8 cellular contexts compared by ENCODE assay signal in genomic region chr11:44094260-44094868, GRCh38. TPM values are rescaled to one million over a fixed set of nuclear protein-coding genes. Genes with fewer than 3 reads are reported as not detected.
DNase-seq lines count a peak whose midpoint lies in the region; ATAC-seq, FAIRE-seq and TF ChIP-seq lines count a peak whose summit lies in the region.
"Had no signal": no experiment of that assay in that cellular context is flagged by ENCODE, and none has a peak within 500 bp of the region (broad histone marks: within the 10 kb centered on the region; RNA-seq: fewer than 3 reads in every experiment).

No MANE protein-coding gene starts in this region.

- no peaks in the 10 kb centered on the region for H3K27me3 Mint-ChIP-seq in naive thymus-derived CD8-positive, alpha-beta T cell
- H3K27me3 Mint-ChIP-seq: stimulated activated naive CD8-positive, alpha-beta T cell treated with anti-CD3 and anti-CD28 coated beads, Interleukin-15, Interleukin-2, amounts not matched to agents 100 ng/mL and 50 ng/mL, for 24 hours had no signal

- peaks cover 0 to under 1% (median 0%) of the 10 kb centered on the region in 3 donors for H3K36me3 Mint-ChIP-seq in naive thymus-derived CD8-positive, alpha-beta T cell

- H3K27ac Mint-ChIP-seq in naive thymus-derived CD8-positive, alpha-beta T cell: peak overlapping the region in 4 of 10 donors; percentile 15 to 73 (median 69)
- H3K27ac Mint-ChIP-seq: stimulated activated naive CD8-positive, alpha-beta T cell treated with anti-CD3 and anti-CD28 coated beads, Interleukin-15, Interleukin-2, amounts not matched to agents 100 ng/mL and 50 ng/mL, for 24 hours had no signal

- POLR2A ChIA-PET in naive thymus-derived CD8-positive, alpha-beta T cell (lab: Charles Lee): interaction anchor here (0.7 to 1.7 kb wide), 4 partner anchors 8 to 483 kb away, joined by 3 to 5 read pairs (median 4); no protein-coding TSS in a partner anchor

- H3K4me3 Mint-ChIP-seq in naive thymus-derived CD8-positive, alpha-beta T cell: peak overlapping the region; percentile 38 to 87 (median 82)

- DNase-seq in GM18507 (ENCODE audit: extremely low spot score, insufficient read length, low read depth): peak; percentile 46
- DNase-seq in Kasumi-1 (lab: John Stamatoyannopoulos, UW): peak; percentile 75 to 76
- DNase-seq in OCI-M2 (lab: John Stamatoyannopoulos, UW; ENCODE audit: unreplicated experiment): peak; percentile 32
- DNase-seq in activated T-cell treated with anti-CD3 and anti-CD28 coated beads for 24 hours (ENCODE audit: low read depth): peak; percentile 76
- DNase-seq in erythroblast (lab: John Stamatoyannopoulos, UW): peak; percentile 85 to 92
- peak; percentile 56 to 83 (median 74) for DNase-seq in naive thymus-derived CD8-positive, alpha-beta T cell
- peak; percentile 23 to 72 (median 66) for DNase-seq in stimulated activated naive CD4-positive, alpha-beta T cell (lab: John Stamatoyannopoulos, UW)

- TF ChIP-seq POLR2A in erythroblast (IDR thresholded peaks at IDR 0.05; ENCODE audit: low read length): no peak

- peak; percentile 88 for FAIRE-seq in GM18507 (lab: Jason Lieb, UNC)

- peaks cover 18 to 34% (median 30%) of the 10 kb centered on the region in 4 donors for H3K4me1 Mint-ChIP-seq in naive thymus-derived CD8-positive, alpha-beta T cell

- no peaks in the 10 kb centered on the region for H3K9me3 Mint-ChIP-seq in naive thymus-derived CD8-positive, alpha-beta T cell
- H3K9me3 Mint-ChIP-seq: stimulated activated naive CD8-positive, alpha-beta T cell treated with anti-CD3 and anti-CD28 coated beads, Interleukin-15, Interleukin-2, amounts not matched to agents 100 ng/mL and 50 ng/mL, for 24 hours had no signal

- ATAC-seq in naive thymus-derived CD8-positive, alpha-beta T cell: peak; percentile 52 to 54

RNA-seq across cellular contexts. Expression of gene EXT2, which starts 1.1 kb away (rescaled TPM):
- total RNA-seq in naive thymus-derived CD8-positive, alpha-beta T cell: 10 to 100 TPM; 27.3 to 27.8 TPM
- polyA plus RNA-seq in naive thymus-derived CD8-positive, alpha-beta T cell: 10 to 100 TPM; 30.6 to 39.5 (median 37.6) TPM

RNA-seq across cellular contexts. Expression of gene ACCS, which starts 28.3 kb away (rescaled TPM):
- total RNA-seq in naive thymus-derived CD8-positive, alpha-beta T cell: 10 to 100 TPM; 25.9 to 27.8 TPM
- polyA plus RNA-seq in naive thymus-derived CD8-positive, alpha-beta T cell: 1 to 10 TPM in 1 of 3 donors, under 1 TPM in 2; 0.79 to 1.2 (median 0.99) TPM

RNA-seq across cellular contexts. Expression of gene ACCSL, which starts 46.6 kb away (rescaled TPM):
- total RNA-seq in naive thymus-derived CD8-positive, alpha-beta T cell: not detected
- not detected for polyA plus RNA-seq in naive thymus-derived CD8-positive, alpha-beta T cell

Comparison
In these comparisons a context has a peak if more than half of its experiments do, and no peak if none do; other contexts are left out.
1. Peak in every context shown above with its lines: DNase-seq and ATAC-seq.
2. DNase-seq: peak in every context shown above with its lines; median percentile 88 in erythroblast; 76 in activated T-cell treated with anti-CD3 and anti-CD28 coated beads for 24 hours; 76 in Kasumi-1; 74 in naive thymus-derived CD8-positive, alpha-beta T cell; 66 in stimulated activated naive CD4-positive, alpha-beta T cell; 46 in GM18507; 32 in OCI-M2.